15 cellular contexts compared by ENCODE assay signal in genomic region chr17:32831223-32831622, GRCh38. TPM values are rescaled to one million over a fixed set of nuclear protein-coding genes. Genes with fewer than 3 reads are reported as not detected.
DNase-seq lines count a peak whose midpoint lies in the region; ATAC-seq, FAIRE-seq and TF ChIP-seq lines count a peak whose summit lies in the region.
"Had no signal": no experiment of that assay in that cellular context is flagged by ENCODE, and none has a peak within 500 bp of the region (broad histone marks: within the 10 kb centered on the region; RNA-seq: fewer than 3 reads in every experiment).

No MANE protein-coding gene starts in this region.

- no peak overlapping the region for H2AFZ ChIP-seq in OCI-LY3 (ENCODE audit: low read depth, low read length)
- H2AFZ ChIP-seq: GM23248 had no signal

- H3K79me2 ChIP-seq in OCI-LY3 (ENCODE audit: low read length) = peaks cover 84% of the 10 kb centered on the region

- H3K36me3 ChIP-seq in OCI-LY3 (replicated peaks; ENCODE audit: low read depth, low read length) = no peaks in the 10 kb centered on the region
- H3K36me3 ChIP-seq: BLaER1, HAP-1 had no signal

- H3K9me3 ChIP-seq in OCI-LY3 (ENCODE audit: insufficient read depth, low read length) = no peaks in the 10 kb centered on the region
- H3K9me3 ChIP-seq: BLaER1, HAP-1 had no signal

- ATAC-seq in GM19395 (IDR thresholded peaks at IDR 0.05; ENCODE audit: unreplicated experiment) = no peak
- ATAC-seq: CD8-positive, alpha-beta T cell had no signal

- peak overlapping the region; percentile 99 for H3K27ac ChIP-seq in OCI-LY3 (ENCODE audit: low read length)
- H3K27ac ChIP-seq: BLaER1, GM23248 had no signal

- peak overlapping the region; percentile 45 for H3K4me3 ChIP-seq in OCI-LY3 (ENCODE audit: low read length)
- H3K4me3 ChIP-seq: BLaER1, GM23248, HAP-1 had no signal

- no peak for TF ChIP-seq CTCF in OCI-LY3 (IDR thresholded peaks at IDR 0.05; ENCODE audit: low read depth, low read length)

- H4K20me1 ChIP-seq in OCI-LY3 (ENCODE audit: insufficient read depth, low read length) = no peaks in the 10 kb centered on the region
- H4K20me1 ChIP-seq: BLaER1 had no signal

- H3K4me2 ChIP-seq in OCI-LY3 (ENCODE audit: low read length) = peak overlapping the region; percentile 99
- H3K4me2 ChIP-seq: BLaER1 had no signal

- peaks cover 77% of the 10 kb centered on the region for H3K4me1 ChIP-seq in OCI-LY3 (ENCODE audit: low read length)
- H3K4me1 ChIP-seq: BLaER1 had no signal

- DNase-seq in DMS79 treated with DMSO at 0.1 percent for 48 hours (lab: John Stamatoyannopoulos, UW) (peak; percentile 10), DMS79 (lab: John Stamatoyannopoulos, UW) (no peak), GM12891 (ENCODE audit: insufficient read length, low spot score) (no peak), glomerular visceral epithelial cell (ENCODE audit: extremely low spot score) (no peak), midbrain (lab: John Stamatoyannopoulos, UW) (no peak)
- DNase-seq: 8988T; Calu3; CD8-positive, alpha-beta T cell; GM23248; KG1 had no signal

- FAIRE-seq in GM12891 (lab: Jason Lieb, UNC) = peak; percentile 81
- FAIRE-seq: G401.6 had no signal

- TF ChIP-seq POLR2A in GM12891 (IDR thresholded peaks at IDR 0.05; ENCODE audit: low read depth, low read length) = no peak

- no peaks in the 10 kb centered on the region for H3K27me3 ChIP-seq in OCI-LY3 (ENCODE audit: low read depth, low read length)
- H3K27me3 ChIP-seq: BLaER1 had no signal

- peak overlapping the region; percentile 94 for H3K9ac ChIP-seq in OCI-LY3 (ENCODE audit: low read length)
- H3K9ac ChIP-seq: BLaER1, GM23248 had no signal

TF ChIP-seq in GM12891, 5 proteins besides CTCF, POLR2A, EP300 and RAD21:
- TF ChIP-seq PAX5 (IDR thresholded peaks at IDR 0.05; ENCODE audit: insufficient read depth, low read length, severe bottlenecking) (no peak), POU2F2 (IDR thresholded peaks at IDR 0.05; ENCODE audit: low read depth, low read length) (no peak), POLR2AphosphoS5 (IDR thresholded peaks at IDR 0.05; ENCODE audit: low read depth, low read length) (no peak), TAF1 (IDR thresholded peaks at IDR 0.05; ENCODE audit: low read depth, low read length) (no peak), SPI1 (IDR thresholded peaks at IDR 0.05; ENCODE audit: low read depth, low read length) (no peak)

RNA-seq across cellular contexts. Expression of gene MYO1D, which starts 45.7 kb away (rescaled TPM):
- polyA plus RNA-seq in GM12891 (2012; ENCODE audit: low read depth, missing spikeins) = 12.2 TPM
